Comparison of ENCODE assay signal across 8 cellular contexts in genomic region chr6:149862901-149863595, GRCh38. TPM values are rescaled to one million over a fixed set of nuclear protein-coding genes. Genes with fewer than 3 reads are reported as not detected.
A peak's percentile ranks its signal among the peaks of the same experiment; 100 is the strongest.
DNase-seq lines count a peak whose midpoint lies in the region; ATAC-seq and TF ChIP-seq lines count a peak whose summit lies in the region.

No MANE protein-coding gene starts in this region.

- DNase-seq in Ammon's horn (ENCODE audit: low spot score): peak; percentile 71
- DNase-seq in activated naive CD4-positive, alpha-beta T cell treated with anti-CD3 and anti-CD28 coated beads, Interleukin-2, amount 50 U/mL, for 16 hours: peak; percentile 42
- peak; percentile 34 for DNase-seq in germinal center (ENCODE audit: low spot score)
- peak; percentile 56 for DNase-seq in neural crest cell (ENCODE audit: low read depth, low spot score)

- TF ChIP-seq CTCF in OCI-LY3 (IDR thresholded peaks at IDR 0.05; ENCODE audit: low read depth, low read length) (no peak), neural crest cell (conservative IDR thresholded peaks at IDR 0.05) (no peak)

- H3K9me3 Mint-ChIP-seq in neural crest cell: no peaks in the 10 kb centered on the region

- peak overlapping the region; percentile 92 for H3K4me2 ChIP-seq in OCI-LY3 (ENCODE audit: low read length)

- peaks cover 6% of the 10 kb centered on the region for H3K27me3 Mint-ChIP-seq in neural crest cell (ENCODE audit: low read depth)

- 1% methylated on average over 54 of the region's 54 CpGs for WGBS in urinary bladder

- H3K27me3 ChIP-seq in OCI-LY3 (ENCODE audit: low read depth, low read length): no peaks in the 10 kb centered on the region

- H3K9ac ChIP-seq in OCI-LY3 (ENCODE audit: low read length): peak overlapping the region; percentile 73

- H3K36me3 ChIP-seq in OCI-LY3 (replicated peaks; ENCODE audit: low read depth, low read length) (no peaks in the 10 kb centered on the region), urinary bladder (ENCODE audit: insufficient read depth) (no peaks in the 10 kb centered on the region)

- peak overlapping the region; percentile 95 for H3K4me3 Mint-ChIP-seq in neural crest cell

- ATAC-seq in GM19035 (IDR thresholded peaks at IDR 0.05; ENCODE audit: unreplicated experiment): peak; percentile 34
- ATAC-seq in HG03432 (IDR thresholded peaks at IDR 0.05; ENCODE audit: unreplicated experiment): peak; percentile 39

- peaks cover 45% of the 10 kb centered on the region for H3K4me1 Mint-ChIP-seq in neural crest cell

- H3K36me3 Mint-ChIP-seq in neural crest cell (ENCODE audit: low read depth): no peaks in the 10 kb centered on the region

- H2AFZ ChIP-seq in OCI-LY3 (ENCODE audit: low read depth, low read length): peak overlapping the region; percentile 85; the same call in 1 of the 2 replicates

- no peaks in the 10 kb centered on the region for H3K9me3 ChIP-seq in OCI-LY3 (ENCODE audit: insufficient read depth, low read length)

- peaks cover 11% of the 10 kb centered on the region; the same call in 1 of the 2 replicates for H3K79me2 ChIP-seq in OCI-LY3 (ENCODE audit: low read length)

- H3K4me1 ChIP-seq in OCI-LY3 (ENCODE audit: low read length): peaks cover 3% of the 10 kb centered on the region; the same call in 1 of the 2 replicates
- H3K4me1 ChIP-seq in urinary bladder (ENCODE audit: insufficient read depth): peaks cover under 1% of the 10 kb centered on the region

- peak overlapping the region; percentile 87 for H3K27ac Mint-ChIP-seq in neural crest cell (ENCODE audit: unreplicated experiment)

- H3K27ac ChIP-seq in OCI-LY3 (ENCODE audit: low read length) (peak overlapping the region; percentile 49; the same call in 1 of the 2 replicates), urinary bladder (ENCODE audit: low read depth) (peak overlapping the region; percentile 97)

- H4K20me1 ChIP-seq in OCI-LY3 (ENCODE audit: insufficient read depth, low read length): no peaks in the 10 kb centered on the region; the same call in 1 of the 2 replicates

- peak overlapping the region; percentile 97 for H3K4me3 ChIP-seq in OCI-LY3 (ENCODE audit: low read length)
- H3K4me3 ChIP-seq in urinary bladder (ENCODE audit: low read depth, low read length): peak overlapping the region; percentile 89

RNA-seq across cellular contexts. Expression of gene LRP11, which starts 1.1 kb away (rescaled TPM):
- total RNA-seq in neural crest cell (29.0 and 29.8 TPM in 2 replicates), urinary bladder (50.2 TPM)
- 26.6 TPM for polyA plus RNA-seq in urinary bladder

RNA-seq across cellular contexts. Expression of gene RAET1E, which starts 34.9 kb away (rescaled TPM):
- total RNA-seq in neural crest cell (not detected in 2 replicates), urinary bladder (0.74 TPM)
- polyA plus RNA-seq in urinary bladder: 0.99 TPM

RNA-seq across cellular contexts. Expression of gene RAET1G, which starts 59.9 kb away (rescaled TPM):
- total RNA-seq in neural crest cell (not detected in 2 replicates), urinary bladder (1.2 TPM)
- polyA plus RNA-seq in urinary bladder: 3.4 TPM

Comparison
In these comparisons a context has a peak if more than half of its experiments do, and no peak if none do; other contexts are left out.
1. Peak in every context shown above with its lines: DNase-seq, ATAC-seq, H3K4me3 ChIP-seq and H3K27ac ChIP-seq.